In the genomic region with DNA sequence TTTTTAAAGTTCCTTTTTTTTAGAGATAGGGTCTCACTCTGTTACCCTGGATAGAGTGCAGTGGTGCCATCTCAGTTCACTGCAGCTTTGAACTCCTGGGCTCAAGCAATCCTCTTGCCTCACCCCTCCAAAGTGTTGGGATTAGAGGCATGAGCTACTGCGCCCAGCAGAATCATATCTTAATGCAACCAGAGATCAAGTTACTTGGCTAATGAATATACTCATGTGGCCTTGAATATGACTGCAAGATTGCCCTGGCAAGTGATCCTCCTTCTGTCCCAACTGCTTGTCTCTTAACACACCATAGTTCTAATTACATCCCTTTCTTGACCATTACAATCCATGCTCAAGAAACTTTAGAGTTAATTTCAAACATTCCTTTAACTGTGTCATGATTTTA, we compare ENCODE assay signal across 13 cellular contexts.
DNase-seq lines count a peak whose midpoint lies in the region; ATAC-seq, FAIRE-seq and TF ChIP-seq lines count a peak whose summit lies in the region.
"Had no signal": no experiment of that assay in that cellular context is flagged by ENCODE, and none has a peak within 500 bp of the region (broad histone marks: within the 10 kb centered on the region; RNA-seq: fewer than 3 reads in every experiment).

No MANE protein-coding gene starts in this region.

- no peak for TF ChIP-seq POLR2A in HepG2 (IDR thresholded peaks at IDR 0.05; ENCODE audit: insufficient read depth in 1 of 2, low read depth in 2 of 2, low read length in 2 of 2)
- TF ChIP-seq POLR2A in right lobe of liver (IDR thresholded peaks at IDR 0.05): no peak
- no peak for TF ChIP-seq POLR2A in H1 (IDR thresholded peaks at IDR 0.05; ENCODE audit: control extremely low read depth in 1 of 2, low read depth in 2 of 2, low read length in 2 of 2)

- H3K9ac ChIP-seq in HepG2 (ENCODE audit: insufficient read depth, low read depth, low read length): no peak overlapping the region
- H3K9ac ChIP-seq in H1 (replicated peaks in 1 of 4; ENCODE audit: extremely low read depth in 1 of 4, low read depth in 3 of 4, low read length in 3 of 4): no peak overlapping the region
- H3K9ac ChIP-seq: BLaER1 treated with 17β-estradiol and CSF1 and Interleukin-3, amounts not matched to agents 10 nM and 100 nM had no signal

- no peaks in the 10 kb centered on the region for H4K20me1 ChIP-seq in HepG2 (ENCODE audit: insufficient read depth, low read length)
- no peaks in the 10 kb centered on the region for H4K20me1 ChIP-seq in H1 (replicated peaks in 1 of 2; ENCODE audit: control insufficient read depth in 1 of 2, insufficient read depth in 2 of 2, low read length in 2 of 2)
- H4K20me1 ChIP-seq: BLaER1 treated with 17β-estradiol and CSF1 and Interleukin-3, amounts not matched to agents 10 nM and 100 nM had no signal

- H3K4me3 ChIP-seq in HepG2 (replicated peaks in 1 of 3; ENCODE audit: insufficient read depth in 1 of 3, low read depth in 2 of 3, low read length in 3 of 3) (no peak overlapping the region), right lobe of liver (no peak overlapping the region), H1 (ENCODE audit: extremely low read depth in 1 of 4, insufficient read depth in 2 of 4, low read depth in 3 of 4, low read length in 4 of 4) (no peak overlapping the region), psoas muscle (no peak overlapping the region)
- H3K4me3 ChIP-seq: BLaER1 treated with 17β-estradiol and CSF1 and Interleukin-3, amounts not matched to agents 10 nM and 100 nM; HAP-1 had no signal

- H3K4ac ChIP-seq in H1 (replicated peaks; ENCODE audit: insufficient read length, low read depth, low read length): no peak overlapping the region

- no peaks in the 10 kb centered on the region for H3K23me2 ChIP-seq in H1 (ENCODE audit: low read depth, low read length)

- no peak overlapping the region for H2BK5ac ChIP-seq in H1 (ENCODE audit: low read depth, low read length)

- H3K56ac ChIP-seq in H1 (replicated peaks; ENCODE audit: insufficient read length, low read depth, low read length): no peak overlapping the region

- no peak overlapping the region for H2AK5ac ChIP-seq in H1 (ENCODE audit: low read depth, low read length)

- BruUV-seq in HepG2 (replicated peaks; lab: Mats Ljungman, UMichigan): no TSS peak

- H2BK120ac ChIP-seq in H1 (replicated peaks; ENCODE audit: low read depth, low read length): no peak overlapping the region

- no peak overlapping the region for H2BK15ac ChIP-seq in H1 (ENCODE audit: low read length)

- POLR2A ChIA-PET in HepG2 (lab: Yijun Ruan, JAX): no interaction called here
- POLR2A ChIA-PET in H1 (lab: Charles Lee; ENCODE audit: partially characterized antibody): no interaction called here

- H2BK12ac ChIP-seq in H1 (ENCODE audit: low read depth, low read length): no peak overlapping the region

- peak; percentile 26 for FAIRE-seq in HepG2 (lab: Jason Lieb, UNC)
- peak; percentile 19 for FAIRE-seq in H1 (lab: Jason Lieb, UNC)
- no peak for FAIRE-seq in HTR-8/SVneo (lab: Jason Lieb, UNC)
- FAIRE-seq: GM19239 had no signal

- DNase-seq in HepG2 (ENCODE audit: low spot score) (no peak), right lobe of liver (no peak), H1 (ENCODE audit: low read depth in 1 of 2, low spot score in 2 of 2) (no peak), psoas muscle (no peak), HTR-8/SVneo (ENCODE audit: insufficient read length, low spot score) (no peak)
- DNase-seq: Calu3; CD8-positive, alpha-beta T cell; DMS79 treated with DMSO at 0.1 percent for 48 hours; GF-D8 had no signal

- intact Hi-C loops in HepG2 (cut with micrococcal nuclease; ENCODE audit: unreplicated experiment) (no loop called here), right lobe of liver (cut with DNase I) (no loop called here), psoas muscle (cut with DNase I) (no loop called here)

- H3K79me2 ChIP-seq in HepG2 (ENCODE audit: insufficient read depth, low read length) (no peaks in the 10 kb centered on the region), H1 (ENCODE audit: control insufficient read depth in 1 of 2, insufficient read depth in 2 of 2, low read length in 2 of 2) (no peaks in the 10 kb centered on the region)

- H4K8ac ChIP-seq in H1 (ENCODE audit: extremely low read depth, insufficient read depth, low read length): no peak overlapping the region

- H3K27ac ChIP-seq in HepG2 (ENCODE audit: extremely low read length, insufficient read depth, low read length): no peak overlapping the region
- H3K27ac ChIP-seq in right lobe of liver: no peak overlapping the region
- H3K27ac ChIP-seq in H1 (ENCODE audit: low read depth, low read length): no peak overlapping the region
- H3K27ac ChIP-seq in psoas muscle: no peak overlapping the region
- H3K27ac ChIP-seq: BLaER1 treated with 17β-estradiol and CSF1 and Interleukin-3, amounts not matched to agents 10 nM and 100 nM had no signal

- H2AFZ ChIP-seq in HepG2 (ENCODE audit: low read length) (no peak overlapping the region), H1 (ENCODE audit: low read length) (no peak overlapping the region)

- H3K36me3 ChIP-seq in HepG2 (replicated peaks in 1 of 2; ENCODE audit: control insufficient read depth in 1 of 2, insufficient read depth in 2 of 2, low read length in 2 of 2) (no peaks in the 10 kb centered on the region), right lobe of liver (no peaks in the 10 kb centered on the region), H1 (ENCODE audit: control insufficient read depth in 2 of 4, insufficient read depth in 4 of 4, low read length in 3 of 4) (no peaks in the 10 kb centered on the region; a peak in 2 of 8 replicates), psoas muscle (ENCODE audit: insufficient read depth in 1 of 2, low read depth in 1 of 2) (peaks cover 0 to 3% of the 10 kb centered on the region in 2 donors)
- H3K36me3 ChIP-seq: HAP-1 had no signal

- H4K91ac ChIP-seq in H1 (replicated peaks; ENCODE audit: insufficient read length, low read length): no peak overlapping the region

- no peak for TF ChIP-seq RAD21 in HepG2 (CRISPR knock-in tag; IDR thresholded peaks at IDR 0.05)
- no peak for TF ChIP-seq RAD21 in H1 (IDR thresholded peaks at IDR 0.05 in 1 of 2, conservative IDR thresholded peaks at IDR 0.05 in 1 of 2; ENCODE audit: low read depth in 2 of 2, low read length in 2 of 2)

- H3K4me1 ChIP-seq in HepG2 (ENCODE audit: insufficient read depth, low read length) (no peaks in the 10 kb centered on the region), right lobe of liver (no peaks in the 10 kb centered on the region), H1 (replicated peaks in 1 of 4; ENCODE audit: control insufficient read depth in 3 of 4, insufficient read depth in 4 of 4, low read length in 3 of 4) (no peaks in the 10 kb centered on the region), psoas muscle (peaks cover 17% of the 10 kb centered on the region)

- H2BK20ac ChIP-seq in H1 (ENCODE audit: low read length): no peak overlapping the region

- ATAC-seq in HepG2 (no peak), right lobe of liver (no peak), psoas muscle (peak; percentile 87 to 100 (median 98)), HG03565 (IDR thresholded peaks at IDR 0.05; ENCODE audit: unreplicated experiment) (no peak)
- ATAC-seq: CD8-positive, alpha-beta T cell had no signal

- H3K14ac ChIP-seq in H1 (ENCODE audit: insufficient read length): no peak overlapping the region

- H3K79me1 ChIP-seq in H1 (ENCODE audit: low read depth, low read length): no peaks in the 10 kb centered on the region

- H3K18ac ChIP-seq in H1 (ENCODE audit: extremely low read depth, low read length): no peak overlapping the region

- no peak overlapping the region for H4K5ac ChIP-seq in H1 (ENCODE audit: insufficient read length, low read depth, low read length)

- WGBS in HepG2 (ENCODE audit: low lambda C conversion rate): 94% methylated on average over 1 of the region's 1 CpG
- WGBS in right lobe of liver (ENCODE audit: insufficient coverage, low coverage, low lambda C conversion rate, missing lambda C conversion rate): 100% methylated on average over 1 of the region's 1 CpG
- WGBS in H1 (ENCODE audit: extremely low coverage in 1 of 2, insufficient coverage in 1 of 2, insufficient read length in 1 of 2, insufficient replicate concordance in 2 of 2, low coverage in 1 of 2, low lambda C conversion rate in 2 of 2, missing lambda C conversion rate in 1 of 2), 2 experiments: 88% methylated on average over 1 of the region's 1 CpG; no CpG with 5 or more reads in 1 of the 2 experiments
- 34 to 38% (median 35%) methylated on average over 1 of the region's 1 CpG for WGBS in psoas muscle, 3 donors

- H3K4me2 ChIP-seq in HepG2 (ENCODE audit: low read depth, low read length): no peak overlapping the region
- H3K4me2 ChIP-seq in H1 (ENCODE audit: insufficient read depth in 1 of 2, low read depth in 2 of 2, low read length in 2 of 2): no peak overlapping the region
- H3K4me2 ChIP-seq: BLaER1 treated with 17β-estradiol and CSF1 and Interleukin-3, amounts not matched to agents 10 nM and 100 nM had no signal

- TF ChIP-seq EP300 in HepG2 (IDR thresholded peaks at IDR 0.05; ENCODE audit: low read depth in 2 of 2, low read length in 2 of 2) (no peak), HepG2 (CRISPR knock-in tag; IDR thresholded peaks at IDR 0.05; ENCODE audit: borderline replicate concordance) (no peak), H1 (IDR thresholded peaks at IDR 0.05; ENCODE audit: borderline replicate concordance in 1 of 2, low read depth in 2 of 2, low read length in 2 of 2) (no peak)

- H3K27me3 ChIP-seq in HepG2 (ENCODE audit: control insufficient read depth in 1 of 2, insufficient read depth in 2 of 2, low read length in 2 of 2) (no peaks in the 10 kb centered on the region), right lobe of liver (no peaks in the 10 kb centered on the region), H1 (replicated peaks in 1 of 4; ENCODE audit: control insufficient read depth in 3 of 4, extremely low read depth in 1 of 4, insufficient read depth in 3 of 4, low read length in 3 of 4) (no peaks in the 10 kb centered on the region), psoas muscle (ENCODE audit: insufficient read depth in 3 of 3, low read length in 2 of 3) (no peaks in the 10 kb centered on the region)
- H3K27me3 ChIP-seq: BLaER1 treated with 17β-estradiol and CSF1 and Interleukin-3, amounts not matched to agents 10 nM and 100 nM had no signal

- in situ Hi-C loops in HepG2 (cut with HindIII; ENCODE audit: extremely low pct_ligation_motif_present, low pct_unique_long_range_greater_than_20kb): no loop called here

- CTCF ChIA-PET in HepG2 (lab: Yijun Ruan, JAX; ENCODE audit: low intra/inter-chr PET ratio, low total read pairs) (no interaction called here), H1 (lab: Charles Lee; ENCODE audit: partially characterized antibody) (interaction anchor here (0.6 to 0.7 kb wide), 2 partner anchors 205 to 495 kb away, joined by 3 read pairs; no protein-coding TSS in a partner anchor)

- no peak overlapping the region for H3K23ac ChIP-seq in H1 (ENCODE audit: insufficient read length)

- no peak for TF ChIP-seq CTCF in HepG2 (CRISPR knock-in tag; IDR thresholded peaks at IDR 0.05)
- TF ChIP-seq CTCF in right lobe of liver (IDR thresholded peaks at IDR 0.05): no peak
- no peak for TF ChIP-seq CTCF in H1 (IDR thresholded peaks at IDR 0.05; ENCODE audit: control extremely low read depth in 1 of 3, insufficient read depth in 1 of 3, low read depth in 1 of 3, low read length in 3 of 3)
- no peak for TF ChIP-seq CTCF in psoas muscle (IDR thresholded peaks at IDR 0.05)

- H3K9me3 ChIP-seq in HepG2 (ENCODE audit: low read length) (no peaks in the 10 kb centered on the region), right lobe of liver (no peaks in the 10 kb centered on the region), H1 (ENCODE audit: insufficient read depth in 2 of 2, low read depth in 1 of 2, low read length in 1 of 2) (no peaks in the 10 kb centered on the region), psoas muscle (peaks cover 10% of the 10 kb centered on the region)
- H3K9me3 ChIP-seq: HAP-1 had no signal

Comparison
In these comparisons a context has a peak if more than half of its experiments do, and no peak if none do; other contexts are left out.
1. ATAC-seq: peak in psoas muscle (4 of 4); none in HepG2 (single experiment), right lobe of liver (0 of 4) and HG03565 (single experiment).